18 cellular contexts compared by ENCODE assay signal in genomic region chr22:33470456-33470855, GRCh38.
A peak's percentile ranks its signal among the peaks of the same experiment; 100 is the strongest.
DNase-seq lines count a peak whose midpoint lies in the region; ATAC-seq and TF ChIP-seq lines count a peak whose summit lies in the region.
"Had no signal": no experiment of that assay in that cellular context is flagged by ENCODE, and none has a peak within 500 bp of the region (broad histone marks: within the 10 kb centered on the region; RNA-seq: fewer than 3 reads in every experiment).

No MANE protein-coding gene starts in this region.

- H3K4me3 ChIP-seq in GM23338: no peak overlapping the region
- H3K4me3 ChIP-seq: SJCRH30 had no signal

- no peak overlapping the region for H3K4me2 ChIP-seq in GM23338

- H4K20me1 ChIP-seq in GM23338 (replicated peaks; ENCODE audit: insufficient read depth): peaks cover 18% of the 10 kb centered on the region; the same call in 1 of the 2 replicates

- H3K79me2 ChIP-seq in GM23338 (replicated peaks; ENCODE audit: insufficient read depth): peaks cover 11% of the 10 kb centered on the region; the same call in 1 of the 2 replicates

- H2AFZ ChIP-seq in GM23338: no peak overlapping the region

- peaks cover 15% of the 10 kb centered on the region for H3K9me3 Mint-ChIP-seq in activated CD4-positive, alpha-beta T cell treated with anti-CD3 and anti-CD28 coated beads, Interleukin-2, amount 10 ng/mL, durations not matched to agents 7 days and 5 days
- H3K9me3 Mint-ChIP-seq in GM23338 (no peaks in the 10 kb centered on the region), glutamatergic neuron (ENCODE audit: unreplicated experiment) (peaks cover 6% of the 10 kb centered on the region)

- TF ChIP-seq CTCF in GM23338 (conservative IDR thresholded peaks at IDR 0.05; ENCODE audit: low read depth in 2 of 2) (no peak), glutamatergic neuron (IDR thresholded peaks at IDR 0.05; ENCODE audit: partially characterized antibody, unreplicated experiment) (no peak)

- POLR2A ChIA-PET in activated CD4-positive, alpha-beta T cell treated with anti-CD3 and anti-CD28 coated beads, Interleukin-2, amount 10 ng/mL, durations not matched to agents 7 days and 5 days (lab: Charles Lee): no interaction called here

- peak overlapping the region; percentile 25 for H3K27ac Mint-ChIP-seq in activated CD4-positive, alpha-beta T cell treated with anti-CD3 and anti-CD28 coated beads, Interleukin-2, amount 10 ng/mL, durations not matched to agents 7 days and 5 days
- H3K27ac Mint-ChIP-seq in GM23338 (peak overlapping the region; percentile 33; the same call in 1 of the 2 replicates), glutamatergic neuron (ENCODE audit: unreplicated experiment) (peak overlapping the region; percentile 9)

- H3K4me1 ChIP-seq in GM23338 (ENCODE audit: insufficient read depth): 0 out of 2 replicates have a peak, but pooled peaks cover 4% of the 10 kb centered on the region

- DNase-seq in activated CD4-positive, alpha-beta T cell treated with anti-CD3 and anti-CD28 coated beads, Interleukin-2, amount 10 ng/mL, durations not matched to agents 7 days and 5 days: no peak
- no peak for DNase-seq in activated CD4-positive, alpha-beta T cell treated with anti-CD3 and anti-CD28 coated beads for 4 hours
- DNase-seq in GM23338 (ENCODE audit: low spot score) (no peak), glutamatergic neuron (no peak), MV-4-11 (lab: John Stamatoyannopoulos, UW) (no peak)
- DNase-seq: AML-193, DMS 273 treated with DMSO at 0.1 percent for 48 hours, NCI-H1048, NCI-H1436, NCI-H2029, NCI-H345, NCI-H526, SJCRH30 had no signal

- ATAC-seq in GM23338: no peak
- no peak for ATAC-seq in GM19395 (IDR thresholded peaks at IDR 0.05; ENCODE audit: unreplicated experiment)
- no peak for ATAC-seq in HG02623 (IDR thresholded peaks at IDR 0.05; ENCODE audit: unreplicated experiment)
- ATAC-seq in HG02870 (IDR thresholded peaks at IDR 0.05; ENCODE audit: unreplicated experiment): no peak

- H3K27me3 Mint-ChIP-seq in activated CD4-positive, alpha-beta T cell treated with anti-CD3 and anti-CD28 coated beads, Interleukin-2, amount 10 ng/mL, durations not matched to agents 7 days and 5 days: no peaks in the 10 kb centered on the region
- H3K27me3 Mint-ChIP-seq in GM23338 (ENCODE audit: insufficient read depth, low read depth, poor library complexity) (peaks cover 4% of the 10 kb centered on the region), glutamatergic neuron (ENCODE audit: unreplicated experiment) (peaks cover 6% of the 10 kb centered on the region)

- H3K4me1 Mint-ChIP-seq in activated CD4-positive, alpha-beta T cell treated with anti-CD3 and anti-CD28 coated beads, Interleukin-2, amount 10 ng/mL, durations not matched to agents 7 days and 5 days: no peaks in the 10 kb centered on the region
- H3K4me1 Mint-ChIP-seq in GM23338 (peaks cover 11% of the 10 kb centered on the region; the same call in 2 of the 3 replicates), glutamatergic neuron (ENCODE audit: low read depth, unreplicated experiment) (no peaks in the 10 kb centered on the region)
- H3K4me1 Mint-ChIP-seq: CD14-positive monocyte had no signal

- CTCF ChIA-PET in activated CD4-positive, alpha-beta T cell treated with anti-CD3 and anti-CD28 coated beads, Interleukin-2, amount 10 ng/mL, durations not matched to agents 7 days and 5 days (lab: Charles Lee): no interaction called here

- H3K36me3 Mint-ChIP-seq in activated CD4-positive, alpha-beta T cell treated with anti-CD3 and anti-CD28 coated beads, Interleukin-2, amount 10 ng/mL, durations not matched to agents 7 days and 5 days (ENCODE audit: low read depth): no peaks in the 10 kb centered on the region
- no peaks in the 10 kb centered on the region for H3K36me3 Mint-ChIP-seq in GM23338 (ENCODE audit: low read depth)
- H3K36me3 Mint-ChIP-seq in glutamatergic neuron (ENCODE audit: unreplicated experiment): no peaks in the 10 kb centered on the region
- H3K36me3 Mint-ChIP-seq: CD14-positive monocyte had no signal

- H3K9me2 ChIP-seq in GM23338 (ENCODE audit: insufficient read depth): no peaks in the 10 kb centered on the region

- no peak overlapping the region for H3K4me3 Mint-ChIP-seq in activated CD4-positive, alpha-beta T cell treated with anti-CD3 and anti-CD28 coated beads, Interleukin-2, amount 10 ng/mL, durations not matched to agents 7 days and 5 days
- H3K4me3 Mint-ChIP-seq in GM23338: no peak overlapping the region
- H3K4me3 Mint-ChIP-seq in glutamatergic neuron (ENCODE audit: unreplicated experiment): no peak overlapping the region
- H3K4me3 Mint-ChIP-seq: CD14-positive monocyte had no signal

- no peaks in the 10 kb centered on the region for H3K27me3 ChIP-seq in GM23338 (ENCODE audit: insufficient read depth)
- H3K27me3 ChIP-seq: SJCRH30 had no signal

- no peaks in the 10 kb centered on the region for H3K36me3 ChIP-seq in GM23338 (ENCODE audit: insufficient read depth)
- H3K36me3 ChIP-seq: SJCRH30 had no signal

- H3F3A ChIP-seq in GM23338 (replicated peaks; ENCODE audit: low read depth): no peaks in the 10 kb centered on the region

- no peak overlapping the region for H3K27ac ChIP-seq in GM23338 (ENCODE audit: low read depth)
- H3K27ac ChIP-seq: 22Rv1, SJCRH30 had no signal

TF ChIP-seq in GM23338, 12 proteins besides CTCF, POLR2A, EP300 and RAD21 (continues in another document):
- TF ChIP-seq JUNB (IDR thresholded peaks at IDR 0.05; ENCODE audit: unreplicated experiment): no peak
- no peak for TF ChIP-seq POLR2AphosphoS5 (IDR thresholded peaks at IDR 0.05; ENCODE audit: low read depth)
- no peak for TF ChIP-seq ETS1 (IDR thresholded peaks at IDR 0.05)
- no peak for TF ChIP-seq CREB1 (CRISPR knock-in tag; IDR thresholded peaks at IDR 0.05; ENCODE audit: low read depth)
- no peak for TF ChIP-seq EZH2 (IDR thresholded peaks at IDR 0.05; ENCODE audit: low read depth, unreplicated experiment)
- TF ChIP-seq STAT1 (IDR thresholded peaks at IDR 0.05; ENCODE audit: unreplicated experiment): no peak
- no peak for TF ChIP-seq NANOG (IDR thresholded peaks at IDR 0.05; ENCODE audit: borderline replicate concordance)
- TF ChIP-seq ZNF331 (CRISPR knock-in tag; IDR thresholded peaks at IDR 0.05; ENCODE audit: low read depth): no peak
- no peak for TF ChIP-seq EZH2phosphoT487 (IDR thresholded peaks at IDR 0.05; ENCODE audit: unreplicated experiment)
- no peak for TF ChIP-seq ZNF114 (CRISPR knock-in tag; IDR thresholded peaks at IDR 0.05)
